8 cellular contexts compared by ENCODE assay signal in the genomic region with DNA sequence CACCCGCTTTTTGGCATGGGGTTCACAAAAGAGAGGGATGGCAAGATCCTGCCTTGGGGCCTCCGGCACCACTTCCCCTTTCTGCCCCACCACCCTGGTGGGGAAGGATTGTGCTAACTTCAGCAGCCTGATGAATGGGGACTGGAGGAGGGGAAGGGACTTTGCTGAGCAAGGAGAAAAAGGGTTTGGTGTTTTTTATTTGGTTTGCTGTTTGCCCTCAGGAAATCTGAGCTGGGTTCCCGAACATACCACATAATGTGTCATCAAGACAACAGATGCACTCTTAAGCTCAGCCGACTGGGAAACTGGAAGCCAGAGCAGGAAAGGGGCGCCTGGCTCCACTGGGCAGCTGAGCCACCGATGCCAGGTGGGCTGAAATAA. TPM values are rescaled to one million over a fixed set of nuclear protein-coding genes. Genes with fewer than 3 reads are reported as not detected.
DNase-seq lines count a peak whose midpoint lies in the region; ATAC-seq and TF ChIP-seq lines count a peak whose summit lies in the region.

No MANE protein-coding gene starts in this region.

- no peak for TF ChIP-seq CTCF in ascending aorta (IDR thresholded peaks at IDR 0.05)

- no peaks in the 10 kb centered on the region for H3K36me3 ChIP-seq in ACC112 (ENCODE audit: insufficient read depth, low read length)
- peaks cover 15 to 26% of the 10 kb centered on the region in 2 donors for H3K36me3 ChIP-seq in ascending aorta
- no peaks in the 10 kb centered on the region for H3K36me3 ChIP-seq in HAP-1 (replicated peaks)

- DNase-seq in Kasumi-1 (lab: John Stamatoyannopoulos, UW) (peak; percentile 93 to 95), ascending aorta (ENCODE audit: low spot score in 2 of 2) (peak in 1 of 2 donors; percentile 72), left kidney (ENCODE audit: low read depth, low spot score) (peak; percentile 83), HAP-1 (ENCODE audit: low spot score in 2 of 2) (no peak)
- no peak for DNase-seq in activated effector memory CD4-positive, alpha-beta T cell treated with Interleukin-2 at 50 U/mL for 16 hours

- in situ Hi-C loops in HAP-1 (cut with MboI; ENCODE audit: low sequenced_read_pairs) = no loop called here

- no peaks in the 10 kb centered on the region for H3K9me3 ChIP-seq in ascending aorta
- H3K9me3 ChIP-seq in HAP-1 = no peaks in the 10 kb centered on the region

- H3K4me1 ChIP-seq in ACC112 (ENCODE audit: control insufficient read depth, insufficient read depth, low read length, unreplicated experiment) (peaks cover 23% of the 10 kb centered on the region), ascending aorta (peaks cover 0 to 3% of the 10 kb centered on the region in 2 donors), HAP-1 (no peaks in the 10 kb centered on the region)

- peak overlapping the region; percentile 17 for H2AFZ ChIP-seq in ACC112 (ENCODE audit: low read length, unreplicated experiment)

- no peaks in the 10 kb centered on the region for H3K79me2 ChIP-seq in ACC112 (ENCODE audit: control insufficient read depth, insufficient read depth, low read length, unreplicated experiment)

- no peaks in the 10 kb centered on the region for H3K27me3 ChIP-seq in ACC112 (ENCODE audit: insufficient read depth, low read length)
- H3K27me3 ChIP-seq in ascending aorta = no peaks in the 10 kb centered on the region
- no peaks in the 10 kb centered on the region for H3K27me3 ChIP-seq in HAP-1 (ENCODE audit: low read depth)

- H3K27ac ChIP-seq in ACC112 (ENCODE audit: low read depth, low read length) (peak overlapping the region; percentile 70), ascending aorta (peak overlapping the region; percentile 43 to 68)

- intact Hi-C loops in ascending aorta (cut with DNase I) = no loop called here

- H3K4me3 ChIP-seq in ACC112 (ENCODE audit: low read depth, low read length) = peak overlapping the region; percentile 33
- peak overlapping the region in 1 of 2 donors; percentile 24 for H3K4me3 ChIP-seq in ascending aorta
- no peak overlapping the region for H3K4me3 ChIP-seq in HAP-1

- ATAC-seq in HG03571 (IDR thresholded peaks at IDR 0.05; ENCODE audit: unreplicated experiment) (no peak), GM19324 (IDR thresholded peaks at IDR 0.05; ENCODE audit: low FRiP score, unreplicated experiment) (no peak)

RNA-seq across cellular contexts. Expression of a gene that starts 19.9 kb away (rescaled TPM):
- 79.7 TPM for total RNA-seq in ascending aorta

Comparison
In these comparisons a context has a peak if more than half of its experiments do, and no peak if none do; other contexts are left out.
1. DNase-seq: peak in Kasumi-1 (2 of 2) and left kidney (single experiment); none in activated effector memory CD4-positive, alpha-beta T cell treated with Interleukin-2 at 50 U/mL for 16 hours (single experiment) and HAP-1 (0 of 2).